In the genomic region with DNA sequence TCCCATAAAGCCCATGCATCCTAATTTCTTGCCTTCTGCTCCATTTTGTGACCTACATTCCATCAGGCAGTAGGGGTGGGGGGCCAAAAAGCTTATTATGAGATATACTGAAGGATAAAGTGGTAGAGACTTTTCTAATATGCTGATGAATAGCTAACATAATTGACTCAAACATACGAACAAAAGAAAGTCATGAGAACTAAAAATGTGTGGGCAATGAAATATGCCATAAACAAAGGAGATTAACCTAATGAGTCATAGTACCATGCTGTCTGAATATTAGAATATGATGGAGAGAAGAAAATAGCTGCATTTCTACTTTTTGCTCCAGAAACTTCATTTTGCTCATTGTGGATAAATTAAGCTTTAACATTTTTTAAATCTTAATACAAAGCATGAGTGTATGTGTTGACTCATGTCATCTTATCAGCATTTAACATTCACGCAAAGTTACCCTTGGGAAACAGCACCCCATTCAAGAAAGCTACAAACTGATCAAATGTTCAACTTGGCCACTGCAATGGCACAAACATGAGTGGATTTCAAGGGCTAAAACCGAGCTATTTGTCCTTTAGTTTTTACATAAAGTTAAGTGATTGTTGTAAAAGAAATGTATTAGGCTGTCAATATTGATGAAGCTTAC, we compare ENCODE assay signal across 25 cellular contexts.
DNase-seq lines count a peak whose midpoint lies in the region; ATAC-seq, FAIRE-seq and TF ChIP-seq lines count a peak whose summit lies in the region.
"Had no signal": no experiment of that assay in that cellular context is flagged by ENCODE, and none has a peak within 500 bp of the region (broad histone marks: within the 10 kb centered on the region; RNA-seq: fewer than 3 reads in every experiment).

No MANE protein-coding gene starts in this region.

- H3K27me3 ChIP-seq in fibroblast of lung (ENCODE audit: control insufficient read depth, insufficient read depth, low read length) (no peaks in the 10 kb centered on the region), small intestine (ENCODE audit: control insufficient read depth in 2 of 2, insufficient read depth in 2 of 2, low read length in 2 of 2) (no peaks in the 10 kb centered on the region)

- H3K4me1 ChIP-seq in fibroblast of lung (ENCODE audit: control insufficient read depth, extremely low read depth, insufficient read depth, low read length) (peaks cover 3% of the 10 kb centered on the region), small intestine (ENCODE audit: control insufficient read depth in 2 of 2, insufficient read depth in 1 of 2, low read depth in 1 of 2, low read length in 1 of 2) (no peaks in the 10 kb centered on the region)
- H3K4me1 ChIP-seq: HAP-1 had no signal

- peaks cover 3% of the 10 kb centered on the region for H3K9me3 Mint-ChIP-seq in activated CD4-positive, alpha-beta T cell treated with anti-CD3 and anti-CD28 coated beads, Interleukin-2, amount 10 ng/mL, durations not matched to agents 24 days and 14 days
- H3K9me3 Mint-ChIP-seq: activated B cell treated with CpG ODN at 0.5 μM for 24 hours; activated T-cell treated with anti-CD3 and anti-CD28 coated beads, Interleukin-2, amount 50 U/mL, for 72 hours; CD4-positive, alpha-beta T cell; stimulated activated memory B cell treated with anti-CD40 and anti-IgM and Interleukin-4, amounts not matched to agents 10 μg/mL and 1 μg/mL and 100 μg/mL, for 72 hours had no signal

- peak; percentile 82 for ATAC-seq in SK-N-SH treated with all-trans-retinoic acid at 6 μM for 48 hours
- ATAC-seq in HG03175 (IDR thresholded peaks at IDR 0.05; ENCODE audit: unreplicated experiment): no peak
- ATAC-seq in GM18502 (IDR thresholded peaks at IDR 0.05; ENCODE audit: poor library complexity, unreplicated experiment): no peak
- ATAC-seq: activated naive CD4-positive, alpha-beta T cell treated with anti-CD3 and anti-CD28 coated beads, Interleukin-2, amount 50 U/mL, for 72 hours; activated T-cell treated with anti-CD3 and anti-CD28 coated beads, Interleukin-2, amount 50 U/mL, for 72 hours; effector memory CD8-positive, alpha-beta T cell; stimulated activated memory B cell treated with anti-CD40 and anti-IgM and Interleukin-4, amounts not matched to agents 10 μg/mL and 1 μg/mL and 100 μg/mL, for 72 hours had no signal

- FAIRE-seq in small intestine (lab: Jason Lieb, UNC): no peak

- H3K36me3 ChIP-seq in fibroblast of lung (ENCODE audit: control insufficient read depth, insufficient read depth, low read length): no peaks in the 10 kb centered on the region
- no peaks in the 10 kb centered on the region for H3K36me3 ChIP-seq in small intestine (ENCODE audit: control insufficient read depth in 2 of 2, insufficient read depth in 2 of 2, low read length in 2 of 2)
- H3K36me3 ChIP-seq: HAP-1, thoracic aorta had no signal

- H3K27ac Mint-ChIP-seq in activated CD4-positive, alpha-beta T cell treated with anti-CD3 and anti-CD28 coated beads, Interleukin-2, amount 10 ng/mL, durations not matched to agents 24 days and 14 days: no peak overlapping the region
- H3K27ac Mint-ChIP-seq: activated B cell treated with CpG ODN at 0.5 μM for 24 hours; activated naive CD4-positive, alpha-beta T cell treated with anti-CD3 and anti-CD28 coated beads, Interleukin-2, amount 50 U/mL, for 72 hours; activated T-cell treated with anti-CD3 and anti-CD28 coated beads, Interleukin-2, amount 50 U/mL, for 72 hours; CD4-positive, alpha-beta T cell; effector memory CD8-positive, alpha-beta T cell; stimulated activated memory B cell treated with anti-CD40 and anti-IgM and Interleukin-4, amounts not matched to agents 10 μg/mL and 1 μg/mL and 100 μg/mL, for 72 hours had no signal

- no peaks in the 10 kb centered on the region for H3K79me2 ChIP-seq in fibroblast of lung (ENCODE audit: control insufficient read depth, insufficient read depth, low read length)

- no peak for TF ChIP-seq CTCF in fibroblast of lung (conservative IDR thresholded peaks at IDR 0.05 in 1 of 2, IDR thresholded peaks at IDR 0.05 in 1 of 2; ENCODE audit: low read depth in 1 of 2, low read length in 2 of 2)
- no peak for TF ChIP-seq CTCF in coronary artery (IDR thresholded peaks at IDR 0.05)

- no peaks in the 10 kb centered on the region for H4K20me1 ChIP-seq in fibroblast of lung (ENCODE audit: control insufficient read depth, extremely low read depth, insufficient read depth, low read length)

- H3K4me1 Mint-ChIP-seq in activated CD4-positive, alpha-beta T cell treated with anti-CD3 and anti-CD28 coated beads, Interleukin-2, amount 10 ng/mL, durations not matched to agents 24 days and 14 days: no peaks in the 10 kb centered on the region
- H3K4me1 Mint-ChIP-seq: activated B cell treated with CpG ODN at 0.5 μM for 24 hours; central memory CD8-positive, alpha-beta T cell; stimulated activated memory B cell treated with anti-CD40 and anti-IgM and Interleukin-4, amounts not matched to agents 10 μg/mL and 1 μg/mL and 100 μg/mL, for 72 hours had no signal

- H3K4me3 ChIP-seq in fibroblast of lung (replicated peaks in 1 of 4; ENCODE audit: control extremely low read depth in 1 of 4, insufficient read depth in 1 of 4, low read depth in 3 of 4, low read length in 4 of 4) (no peak overlapping the region), coronary artery (no peak overlapping the region), small intestine (ENCODE audit: low read depth in 1 of 2, low read length in 2 of 2) (no peak overlapping the region)
- H3K4me3 ChIP-seq: HAP-1, thoracic aorta had no signal

- DNase-seq in activated CD4-positive, alpha-beta T cell treated with anti-CD3 and anti-CD28 coated beads, Interleukin-2, amount 10 ng/mL, durations not matched to agents 24 days and 14 days: peak; percentile 6
- DNase-seq in activated CD4-positive, alpha-beta T cell treated with anti-CD3 and anti-CD28 coated beads for 48 hours: no peak
- DNase-seq in fibroblast of lung (ENCODE audit: low read depth in 2 of 2) (peak; percentile 14 to 82), coronary artery (ENCODE audit: low spot score) (no peak), small intestine (no peak)
- DNase-seq: activated B cell treated with CpG ODN at 0.5 μM for 24 hours; activated T-cell treated with anti-CD3 and anti-CD28 coated beads, Interleukin-2, amount 50 U/mL, for 72 hours; CD4-positive, alpha-beta T cell; DMS79 treated with DMSO at 0.1 percent for 48 hours; effector memory CD8-positive, alpha-beta T cell; NCI-H1092 treated with DMSO at 0.1 percent for 48 hours; NCI-H526; retina; SHP77 treated with DMSO at 0.1 percent for 48 hours; stimulated activated CD4-positive, alpha-beta T cell treated with anti-CD3 and anti-CD28 coated beads, Interleukin-15, amount 100 ng/mL, for 24 hours; T-helper 2 cell had no signal

- H2AFZ ChIP-seq in fibroblast of lung (ENCODE audit: low read length): no peak overlapping the region

- no peaks in the 10 kb centered on the region for H3K27me3 Mint-ChIP-seq in activated CD4-positive, alpha-beta T cell treated with anti-CD3 and anti-CD28 coated beads, Interleukin-2, amount 10 ng/mL, durations not matched to agents 24 days and 14 days
- H3K27me3 Mint-ChIP-seq: activated B cell treated with CpG ODN at 0.5 μM for 24 hours; CD4-positive, alpha-beta T cell; central memory CD8-positive, alpha-beta T cell; effector memory CD8-positive, alpha-beta T cell; stimulated activated memory B cell treated with anti-CD40 and anti-IgM and Interleukin-4, amounts not matched to agents 10 μg/mL and 1 μg/mL and 100 μg/mL, for 72 hours had no signal

- H3K9me3 ChIP-seq in fibroblast of lung (ENCODE audit: control insufficient read depth, insufficient read depth, low read depth, low read length) (no peaks in the 10 kb centered on the region), small intestine (ENCODE audit: control insufficient read depth, low read depth) (no peaks in the 10 kb centered on the region)
- H3K9me3 ChIP-seq: HAP-1, thoracic aorta had no signal

- H3K36me3 Mint-ChIP-seq in activated CD4-positive, alpha-beta T cell treated with anti-CD3 and anti-CD28 coated beads, Interleukin-2, amount 10 ng/mL, durations not matched to agents 24 days and 14 days (ENCODE audit: low read depth): no peaks in the 10 kb centered on the region
- H3K36me3 Mint-ChIP-seq: activated naive CD4-positive, alpha-beta T cell treated with anti-CD3 and anti-CD28 coated beads, Interleukin-2, amount 50 U/mL, for 72 hours; stimulated activated memory B cell treated with anti-CD40 and anti-IgM and Interleukin-4, amounts not matched to agents 10 μg/mL and 1 μg/mL and 100 μg/mL, for 72 hours had no signal

- H3K27ac ChIP-seq in fibroblast of lung (ENCODE audit: insufficient read depth, low read length) (no peak overlapping the region), coronary artery (no peak overlapping the region), small intestine (ENCODE audit: low read depth in 1 of 2, low read length in 1 of 2) (no peak overlapping the region)
- H3K27ac ChIP-seq: 22Rv1, thoracic aorta had no signal

- no peak overlapping the region for H3K4me2 ChIP-seq in fibroblast of lung (ENCODE audit: extremely low read depth, insufficient read depth, low read length)

- 51 to 74% (median 57%) methylated on average over 3 of the region's 3 CpGs for WGBS in small intestine, 3 donors

- H3K9ac ChIP-seq in fibroblast of lung (ENCODE audit: insufficient read depth, low read length): no peak overlapping the region

- intact Hi-C loops in activated CD4-positive, alpha-beta T cell treated with anti-CD3 and anti-CD28 coated beads, Interleukin-2, amount 10 ng/mL, durations not matched to agents 24 days and 14 days (cut with micrococcal nuclease): no loop called here

- no peak overlapping the region for H3K4me3 Mint-ChIP-seq in activated CD4-positive, alpha-beta T cell treated with anti-CD3 and anti-CD28 coated beads, Interleukin-2, amount 10 ng/mL, durations not matched to agents 24 days and 14 days
- H3K4me3 Mint-ChIP-seq: activated B cell treated with CpG ODN at 0.5 μM for 24 hours; activated T-cell treated with anti-CD3 and anti-CD28 coated beads, Interleukin-2, amount 50 U/mL, for 72 hours; CD4-positive, alpha-beta T cell; central memory CD8-positive, alpha-beta T cell; effector memory CD8-positive, alpha-beta T cell; stimulated activated memory B cell treated with anti-CD40 and anti-IgM and Interleukin-4, amounts not matched to agents 10 μg/mL and 1 μg/mL and 100 μg/mL, for 72 hours had no signal

Comparison
In these comparisons a context has a peak if more than half of its experiments do, and no peak if none do; other contexts are left out.
1. DNase-seq: peak in activated CD4-positive, alpha-beta T cell treated with anti-CD3 and anti-CD28 coated beads, Interleukin-2, amount 10 ng/mL, durations not matched to agents 24 days and 14 days (single experiment) and fibroblast of lung (2 of 2); none in activated CD4-positive, alpha-beta T cell treated with anti-CD3 and anti-CD28 coated beads for 48 hours (single experiment), coronary artery (single experiment) and small intestine (single experiment).